ENCODE assay signal across 9 cellular contexts in genomic region chr16:75494696-75495601, GRCh38. TPM values are rescaled to one million over a fixed set of nuclear protein-coding genes. Genes with fewer than 3 reads are reported as not detected.
DNase-seq lines count a peak whose midpoint lies in the region; ATAC-seq, FAIRE-seq and TF ChIP-seq lines count a peak whose summit lies in the region.
"Had no signal": no experiment of that assay in that cellular context is flagged by ENCODE, and none has a peak within 500 bp of the region (broad histone marks: within the 10 kb centered on the region; RNA-seq: fewer than 3 reads in every experiment).

Gene CHST6 (minus strand): TSS chr16:75495441. CDS start chr16:75479828, 15,613 bp downstream.

- H3K27me3 ChIP-seq in MM.1S (replicated peaks; ENCODE audit: insufficient read depth, low read length) = no peaks in the 10 kb centered on the region

- no peaks in the 10 kb centered on the region for H3K79me2 ChIP-seq in MM.1S (ENCODE audit: low read length)

- no peaks in the 10 kb centered on the region for H3K9me2 ChIP-seq in MM.1S (replicated peaks; ENCODE audit: insufficient read depth, low read length)

- H3K4me1 ChIP-seq in MM.1S (ENCODE audit: low read length) = no peaks in the 10 kb centered on the region

- H3K36me3 ChIP-seq in MM.1S (replicated peaks; ENCODE audit: insufficient read depth, low read length) = no peaks in the 10 kb centered on the region

- H4K20me1 ChIP-seq in MM.1S (ENCODE audit: insufficient read depth, low read length) = no peaks in the 10 kb centered on the region

- ATAC-seq in HG03045 (IDR thresholded peaks at IDR 0.05; ENCODE audit: unreplicated experiment) = peak; percentile 58
- ATAC-seq in GM18873 (IDR thresholded peaks at IDR 0.05; ENCODE audit: low FRiP score, unreplicated experiment) = no peak

- H3K27ac ChIP-seq in MM.1S (ENCODE audit: low read length) = no peak within 1 kb of the TSS
- H3K27ac ChIP-seq: epithelial cell of prostate had no signal

- no peak for TF ChIP-seq CTCF in MM.1S (IDR thresholded peaks at IDR 0.05; ENCODE audit: low read length)

- peak; percentile 10 for DNase-seq in stimulated activated CD4-positive, alpha-beta T cell treated with anti-CD3 and anti-CD28 coated beads, Interleukin-12 subunit alpha, Interleukin-12 subunit beta, amount 100 ng/mL, for 4 hours
- no peak for DNase-seq in stimulated activated CD4-positive, alpha-beta T cell treated with anti-CD3 and anti-CD28 coated beads, Interleukin-1b, Interleukin-23, amount 100 ng/mL, for 48 hours
- DNase-seq in activated T-cell treated with anti-CD3 and anti-CD28 coated beads, Interleukin-2, amount 50 U/mL, for 1 hour = peak; percentile 25
- DNase-seq in frontal cortex (ENCODE audit: low spot score in 2 of 2) = peak; percentile 70 to 75
- peak; percentile 29 for DNase-seq in occipital lobe (lab: John Stamatoyannopoulos, UW)
- no peak for DNase-seq in MM.1S

- no peak within 1 kb of the TSS for H3K4me3 ChIP-seq in MM.1S (ENCODE audit: low read length)

- no peak within 1 kb of the TSS for H3K9ac ChIP-seq in MM.1S (ENCODE audit: low read length)

- no peaks in the 10 kb centered on the region for H3K9me3 ChIP-seq in MM.1S (replicated peaks; ENCODE audit: insufficient read depth, low read length)

- FAIRE-seq in frontal cortex (lab: Jason Lieb, UNC) = no peak

- H2AFZ ChIP-seq in MM.1S (ENCODE audit: low read length) = no peak within 1 kb of the TSS

- no peak within 1 kb of the TSS for H3K4me2 ChIP-seq in MM.1S (ENCODE audit: low read depth, low read length)

- no peaks in the 10 kb centered on the region for H3F3A ChIP-seq in MM.1S (ENCODE audit: insufficient read depth, low read length)

RNA-seq across cellular contexts. Expression of gene CHST6, which starts in this region (rescaled TPM):
- total RNA-seq in frontal cortex = 0.41 TPM
- total RNA-seq in occipital lobe = 0.94 TPM

Comparison
In these comparisons a context has a peak if more than half of its experiments do, and no peak if none do; other contexts are left out.
1. DNase-seq: peak in stimulated activated CD4-positive, alpha-beta T cell treated with anti-CD3 and anti-CD28 coated beads, Interleukin-12 subunit alpha, Interleukin-12 subunit beta, amount 100 ng/mL, for 4 hours (single experiment) and activated T-cell treated with anti-CD3 and anti-CD28 coated beads, Interleukin-2, amount 50 U/mL, for 1 hour (single experiment); none in stimulated activated CD4-positive, alpha-beta T cell treated with anti-CD3 and anti-CD28 coated beads, Interleukin-1b, Interleukin-23, amount 100 ng/mL, for 48 hours (single experiment) and MM.1S (single experiment).
2. Peak in DNase-seq in frontal cortex; RNA of the gene not detected or under 1 TPM.
3. Peak in DNase-seq in occipital lobe; RNA of the gene not detected or under 1 TPM.